Comparison of ENCODE assay signal across 1 cellular context in genomic region chr5:137071526-137071925, GRCh38.
TF ChIP-seq lines count a peak whose summit lies in the region.

No MANE protein-coding gene starts in this region.

TF ChIP-seq in SK-N-SH, 30 proteins besides CTCF, POLR2A, EP300 and RAD21 (continued from another document):
- no peak for TF ChIP-seq IRF3 (IDR thresholded peaks at IDR 0.05; ENCODE audit: low read depth, low read length)
- no peak for TF ChIP-seq GATA2 (CRISPR knock-in tag; IDR thresholded peaks at IDR 0.05)
- TF ChIP-seq POLR2AphosphoS5 (IDR thresholded peaks at IDR 0.05; ENCODE audit: low read depth, low read length) = no peak
- TF ChIP-seq PBX3 (IDR thresholded peaks at IDR 0.05) = no peak
- TF ChIP-seq EZH2phosphoT487 (IDR thresholded peaks at IDR 0.05; ENCODE audit: borderline replicate concordance, low read depth) = no peak
- TF ChIP-seq MEF2A (IDR thresholded peaks at IDR 0.05; ENCODE audit: borderline replicate concordance, low read depth) = no peak
- TF ChIP-seq ELF1 (IDR thresholded peaks at IDR 0.05) = no peak
- TF ChIP-seq USF2 (IDR thresholded peaks at IDR 0.05; ENCODE audit: borderline replicate concordance, low read depth, low read length) = no peak
- TF ChIP-seq NFIC (IDR thresholded peaks at IDR 0.05; ENCODE audit: borderline replicate concordance) = no peak
